Comparison of ENCODE assay signal across 26 cellular contexts in genomic region chr7:115603416-115603815, GRCh38.
DNase-seq lines count a peak whose midpoint lies in the region; ATAC-seq and TF ChIP-seq lines count a peak whose summit lies in the region.
"Had no signal": no experiment of that assay in that cellular context is flagged by ENCODE, and none has a peak within 500 bp of the region (broad histone marks: within the 10 kb centered on the region; RNA-seq: fewer than 3 reads in every experiment).

No MANE protein-coding gene starts in this region.

- H4K20me1 ChIP-seq in DND-41 (ENCODE audit: insufficient read depth, low read length) = no peaks in the 10 kb centered on the region

- no peak overlapping the region for H3K9ac ChIP-seq in DND-41 (ENCODE audit: low read depth, low read length)
- H3K9ac ChIP-seq: parathyroid adenoma had no signal

- no peak overlapping the region for H2AFZ ChIP-seq in DND-41 (ENCODE audit: low read depth, low read length)
- H2AFZ ChIP-seq: hepatocyte, parathyroid adenoma had no signal

- H3K4me1 Mint-ChIP-seq in HFFc6 (ENCODE audit: low read depth) = peaks cover 8% of the 10 kb centered on the region

- no peaks in the 10 kb centered on the region for H3K36me3 Mint-ChIP-seq in HFFc6 (ENCODE audit: low read depth)
- H3K36me3 Mint-ChIP-seq: activated naive CD8-positive, alpha-beta T cell had no signal

- peak; percentile 6 for TF ChIP-seq CTCF in DND-41 (IDR thresholded peaks at IDR 0.05; ENCODE audit: borderline replicate concordance, extremely low read depth, low read length, poor library complexity, severe bottlenecking)
- peak; percentile 36; the same call in 1 of the 2 replicates for TF ChIP-seq CTCF in HFFc6 (IDR thresholded peaks at IDR 0.05)
- peak; percentile 10 for TF ChIP-seq CTCF in kidney epithelial cell (IDR thresholded peaks at IDR 0.05; ENCODE audit: insufficient read depth, low read length, poor library complexity, severe bottlenecking)

- no peaks in the 10 kb centered on the region for H3K27me3 ChIP-seq in DND-41 (ENCODE audit: insufficient read depth, low read length, poor library complexity)
- H3K27me3 ChIP-seq in kidney epithelial cell (ENCODE audit: control insufficient read depth, insufficient read depth, low read length) = no peaks in the 10 kb centered on the region
- H3K27me3 ChIP-seq: gastrocnemius medialis, hepatocyte, tibial nerve had no signal

- no peaks in the 10 kb centered on the region for H3K9me3 ChIP-seq in DND-41 (ENCODE audit: insufficient read depth, low read length, severe bottlenecking)
- H3K9me3 ChIP-seq: gastrocnemius medialis had no signal

- 0 out of 2 replicates have a peak, but pooled peaks cover 6% of the 10 kb centered on the region for H3K9me3 Mint-ChIP-seq in HFFc6

- H3K4me3 ChIP-seq in DND-41 (ENCODE audit: low read depth in 1 of 2, low read length in 2 of 2) (no peak overlapping the region), kidney epithelial cell (ENCODE audit: low read depth, low read length) (no peak overlapping the region)
- H3K4me3 ChIP-seq: coronary artery, gastrocnemius medialis, hepatocyte, tibial nerve had no signal

- no peak for DNase-seq in DND-41
- DNase-seq in HFFc6 = no peak
- peak; percentile 22 for DNase-seq in SK-MEL-5 (ENCODE audit: low read depth, low spot score)
- DNase-seq in kidney epithelial cell (ENCODE audit: low read depth) = no peak
- DNase-seq in RKO (ENCODE audit: low spot score) = no peak
- no peak for DNase-seq in ecto neural progenitor cell (ENCODE audit: low spot score)
- DNase-seq: activated CD4-positive, alpha-beta T cell treated with anti-CD3 and anti-CD28 coated beads for 4 hours; activated T-cell treated with anti-CD3 and anti-CD28 coated beads for 4 hours; anterior cingulate cortex; C1 segment of cervical spinal cord; gastrocnemius medialis; left cardiac atrium; mammary epithelial cell; NCI-H146; NCI-H2171; NCI-H524; right cardiac atrium; RPMI8226; stimulated activated CD4-positive, alpha-beta T cell treated with anti-CD3 and anti-CD28 coated beads, Interleukin-2, amount 100 ng/mL, for 48 hours; T-helper 2 cell had no signal

- H3K36me3 ChIP-seq in DND-41 (ENCODE audit: insufficient read depth, low read length) (no peaks in the 10 kb centered on the region), kidney epithelial cell (ENCODE audit: control insufficient read depth, insufficient read depth, low read length) (no peaks in the 10 kb centered on the region)
- H3K36me3 ChIP-seq: gastrocnemius medialis, tibial nerve had no signal

- no peak overlapping the region for H3K27ac Mint-ChIP-seq in HFFc6
- H3K27ac Mint-ChIP-seq: activated naive CD8-positive, alpha-beta T cell had no signal

- H3K79me2 ChIP-seq in DND-41 (ENCODE audit: insufficient read depth, low read length) = no peaks in the 10 kb centered on the region
- H3K79me2 ChIP-seq: hepatocyte, parathyroid adenoma had no signal

- no peak overlapping the region for H3K27ac ChIP-seq in DND-41 (ENCODE audit: low read length)
- H3K27ac ChIP-seq: coronary artery, gastrocnemius medialis, hepatocyte, parathyroid adenoma, tibial nerve had no signal

- H3K4me1 ChIP-seq in DND-41 (ENCODE audit: insufficient read depth, low read length) = no peaks in the 10 kb centered on the region
- H3K4me1 ChIP-seq: gastrocnemius medialis, parathyroid adenoma, tibial nerve had no signal

- in situ Hi-C loops in SK-MEL-5 (cut with HindIII; ENCODE audit: low pct_unique_long_range_greater_than_20kb, low sequenced_read_pairs) = no loop called here

- H3K4me3 Mint-ChIP-seq in HFFc6 = no peak overlapping the region
- H3K4me3 Mint-ChIP-seq: activated naive CD8-positive, alpha-beta T cell had no signal

- ATAC-seq in DND-41 (ENCODE audit: insufficient read depth, low read depth) (no peak), HG03520 (IDR thresholded peaks at IDR 0.05; ENCODE audit: unreplicated experiment) (no peak)
- ATAC-seq: gastrocnemius medialis, left cardiac atrium, right cardiac atrium had no signal

- no peaks in the 10 kb centered on the region for H3K27me3 Mint-ChIP-seq in HFFc6 (ENCODE audit: insufficient read depth)
- H3K27me3 Mint-ChIP-seq: activated naive CD8-positive, alpha-beta T cell had no signal

- no peak overlapping the region for H3K4me2 ChIP-seq in DND-41 (ENCODE audit: insufficient read depth, low read length)
- H3K4me2 ChIP-seq: hepatocyte had no signal
